Comparison of ENCODE assay signal across 19 cellular contexts in the genomic region with DNA sequence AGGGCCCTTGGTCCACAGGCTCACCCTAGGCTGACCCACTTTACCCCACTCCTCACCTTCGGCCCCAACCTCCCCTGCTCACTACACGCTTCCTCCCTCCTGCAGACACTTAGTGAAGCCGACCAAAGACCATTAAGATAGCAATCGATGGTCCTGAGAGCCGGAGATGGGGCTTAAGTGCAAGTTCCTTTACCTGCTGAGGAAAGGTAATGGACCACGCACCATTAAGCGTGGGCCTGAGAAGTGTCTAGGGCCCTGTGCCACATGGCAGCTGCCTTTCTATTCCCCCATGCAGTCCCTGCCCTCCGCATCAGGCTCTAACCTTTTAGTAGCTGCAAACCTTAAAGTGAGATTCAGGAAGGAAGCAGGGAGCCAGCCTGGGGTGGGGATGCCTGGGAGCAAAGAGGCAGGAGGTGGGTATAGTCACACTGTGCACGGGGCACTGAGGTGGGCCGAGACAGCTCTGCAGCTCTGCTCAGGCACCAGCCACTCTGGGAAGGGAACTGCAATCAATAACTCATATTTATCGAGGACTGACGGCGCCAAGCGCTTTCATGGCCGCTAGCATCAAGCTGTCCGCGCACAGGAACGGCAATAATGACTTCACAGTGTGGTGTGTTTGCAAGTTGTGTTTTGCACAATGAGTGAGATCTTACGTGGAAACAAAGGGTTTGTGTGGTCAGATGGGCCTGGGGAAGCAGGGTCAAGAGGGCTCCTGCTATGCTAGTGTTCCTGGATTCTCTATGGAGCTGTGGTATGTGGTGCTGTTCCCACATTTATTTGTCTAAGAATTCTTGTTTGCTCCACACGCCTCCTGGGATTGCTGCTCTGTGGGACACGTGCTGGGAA.
DNase-seq lines count a peak whose midpoint lies in the region; TF ChIP-seq lines count a peak whose summit lies in the region.
"Had no signal": no experiment of that assay in that cellular context is flagged by ENCODE, and none has a peak within 500 bp of the region (broad histone marks: within the 10 kb centered on the region; RNA-seq: fewer than 3 reads in every experiment).

No MANE protein-coding gene starts in this region.

- peak; percentile 72 for TF ChIP-seq EP300 in Ishikawa (IDR thresholded peaks at IDR 0.05; ENCODE audit: borderline replicate concordance)
- TF ChIP-seq EP300 in sigmoid colon (IDR thresholded peaks at IDR 0.05) = no peak

- no peak for TF ChIP-seq POLR2A in sigmoid colon (IDR thresholded peaks at IDR 0.05)

- no peaks in the 10 kb centered on the region for H3K9me3 ChIP-seq in BE2C
- no peaks in the 10 kb centered on the region for H3K9me3 ChIP-seq in sigmoid colon
- H3K9me3 ChIP-seq: left lung, stomach, upper lobe of right lung had no signal

- H3K4me3 ChIP-seq in BE2C (ENCODE audit: low read depth, low read length) = no peak overlapping the region
- H3K4me3 ChIP-seq in sigmoid colon = no peak overlapping the region
- H3K4me3 ChIP-seq: left lung, stomach, upper lobe of right lung had no signal

- TF ChIP-seq RAD21 in Ishikawa (IDR thresholded peaks at IDR 0.05; ENCODE audit: low read depth) = no peak

- H3K4me1 ChIP-seq in BE2C = peaks cover 19% of the 10 kb centered on the region
- no peaks in the 10 kb centered on the region for H3K4me1 ChIP-seq in sigmoid colon
- H3K4me1 ChIP-seq: left lung, stomach, upper lobe of right lung had no signal

- H3K27ac ChIP-seq in sigmoid colon = no peak overlapping the region
- H3K27ac ChIP-seq: left lung, RWPE1, stomach, upper lobe of right lung had no signal

- intact Hi-C loops in sigmoid colon (cut with DNase I) = no loop called here

- no peaks in the 10 kb centered on the region for H3K27me3 ChIP-seq in BE2C
- H3K27me3 ChIP-seq in sigmoid colon = no peaks in the 10 kb centered on the region
- H3K27me3 ChIP-seq: left lung, stomach, upper lobe of right lung had no signal

- TF ChIP-seq CTCF in BE2C (IDR thresholded peaks at IDR 0.05; ENCODE audit: low read depth, low read length) (no peak), sigmoid colon (IDR thresholded peaks at IDR 0.05) (no peak)

- 82 to 86% methylated on average over 21 of the region's 21 CpGs for WGBS in sigmoid colon, 2 donors

- DNase-seq in SK-N-DZ (ENCODE audit: low spot score) (peak; percentile 59), fibroblast of peridontal ligament (ENCODE audit: extremely low read depth) (peak; percentile 33), retina (peak; percentile 50), BE2C (no peak), sigmoid colon (no peak), T-helper 9 cell (no peak)
- no peak for DNase-seq in activated CD4-positive, CD25-positive, alpha-beta regulatory T cell treated with anti-CD3 and anti-CD28 coated beads, Interleukin-2, amount 50 U/mL, for 72 hours
- DNase-seq: activated naive CD4-positive, alpha-beta T cell treated with anti-CD3 and anti-CD28 coated beads for 36 hours; activated T-cell treated with anti-CD3 and anti-CD28 coated beads, Interleukin-2, amount 50 U/mL, for 4 hours; CD8-positive, alpha-beta memory T cell; DMS53; NCI-H1436; NCI-H226; stimulated activated CD4-positive, alpha-beta T cell treated with anti-CD3 and anti-CD28 coated beads, Interleukin-12 subunit alpha, Interleukin-12 subunit beta, amount 100 ng/mL, for 4 hours; stomach; upper lobe of right lung had no signal

- H3K36me3 ChIP-seq in BE2C = no peaks in the 10 kb centered on the region
- H3K36me3 ChIP-seq in sigmoid colon = no peaks in the 10 kb centered on the region
- H3K36me3 ChIP-seq: left lung, stomach, upper lobe of right lung had no signal

TF ChIP-seq in Ishikawa, 13 proteins besides CTCF, POLR2A, EP300 and RAD21:
- TF ChIP-seq TCF12 (IDR thresholded peaks at IDR 0.05; ENCODE audit: low read depth) (peak; percentile 61; the same call in 1 of the 2 replicates), ZBTB7A (IDR thresholded peaks at IDR 0.05; ENCODE audit: low read depth) (no peak), TEAD4 (IDR thresholded peaks at IDR 0.05) (0 out of 2 replicates have a peak, but pooled peaks have one; percentile 24), NFIC (IDR thresholded peaks at IDR 0.05) (peak; percentile 69), EGR1 (IDR thresholded peaks at IDR 0.05) (no peak)
- TF ChIP-seq, protein P1, sequence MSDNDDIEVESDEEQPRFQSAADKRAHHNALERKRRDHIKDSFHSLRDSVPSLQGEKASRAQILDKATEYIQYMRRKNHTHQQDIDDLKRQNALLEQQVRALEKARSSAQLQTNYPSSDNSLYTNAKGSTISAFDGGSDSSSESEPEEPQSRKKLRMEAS (IDR thresholded peaks at IDR 0.05) = 0 out of 2 replicates have a peak, but pooled peaks have one; percentile 6

Comparison
In these comparisons a context has a peak if more than half of its experiments do, and no peak if none do; other contexts are left out.
1. DNase-seq: peak in SK-N-DZ (single experiment), fibroblast of peridontal ligament (single experiment) and retina (single experiment); none in BE2C (single experiment), sigmoid colon (single experiment), T-helper 9 cell (single experiment) and activated CD4-positive, CD25-positive, alpha-beta regulatory T cell treated with anti-CD3 and anti-CD28 coated beads, Interleukin-2, amount 50 U/mL, for 72 hours (single experiment).